In the genomic region with DNA sequence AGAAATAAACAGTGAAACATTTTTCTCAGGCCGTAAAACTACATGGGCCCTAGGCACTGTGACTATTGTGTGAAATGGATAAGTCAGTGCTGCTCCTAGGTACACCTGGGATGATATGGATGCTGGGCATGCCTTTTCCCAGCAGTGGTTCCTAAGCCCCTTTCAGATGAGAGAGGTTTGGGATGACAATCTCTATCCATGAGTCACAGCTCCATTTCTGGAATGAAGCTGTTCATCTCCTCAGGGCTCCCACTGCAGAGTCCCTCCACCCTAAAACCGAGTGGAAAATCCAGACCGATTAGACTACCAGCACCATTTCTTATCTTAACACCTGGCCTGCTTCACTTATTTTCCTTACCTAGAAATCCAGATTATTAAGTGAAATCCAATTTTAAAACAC, we compare ENCODE assay signal across 23 cellular contexts. TPM values are rescaled to one million over a fixed set of nuclear protein-coding genes. Genes with fewer than 3 reads are reported as not detected.
"Had no signal": no experiment of that assay in that cellular context is flagged by ENCODE, and none has a peak within 500 bp of the region (broad histone marks: within the 10 kb centered on the region; RNA-seq: fewer than 3 reads in every experiment).

No MANE protein-coding gene starts in this region.

- H3K4me3 ChIP-seq: colonic mucosa, hepatocyte, psoas muscle, right lobe of liver, spleen, tibial artery, upper lobe of right lung had no signal

- H3K36me3 ChIP-seq: colonic mucosa, neutrophil, right lobe of liver, spleen, tibial artery, upper lobe of right lung had no signal

- H3K9me3 ChIP-seq: colonic mucosa, neutrophil, psoas muscle, right lobe of liver, tibial artery, upper lobe of right lung had no signal

- H2AFZ ChIP-seq: hepatocyte had no signal

- ATAC-seq: foreskin keratinocyte; naive thymus-derived CD8-positive, alpha-beta T cell; psoas muscle; right lobe of liver; stimulated activated memory B cell treated with anti-CD40 and anti-IgM and Interleukin-4, amounts not matched to agents 10 μg/mL and 1 μg/mL and 100 μg/mL, for 72 hours; upper lobe of right lung had no signal

- H3K27ac ChIP-seq: colonic mucosa, foreskin keratinocyte, hepatocyte, neutrophil, psoas muscle, right lobe of liver, spleen, tibial artery, upper lobe of right lung had no signal

- H3K4me2 ChIP-seq: hepatocyte had no signal

- H3K79me2 ChIP-seq: hepatocyte had no signal

- DNase-seq: colonic mucosa; dermis blood vessel endothelial cell; erythroblast; foreskin keratinocyte; naive thymus-derived CD8-positive, alpha-beta T cell; psoas muscle; retina; right lobe of liver; spleen; stimulated activated CD4-positive, alpha-beta T cell treated with anti-CD3 and anti-CD28 coated beads, Interleukin-15, amount 100 ng/mL, for 24 hours; stimulated activated CD4-positive, alpha-beta T cell treated with anti-CD3 and anti-CD28 coated beads, Interleukin-1b, Interleukin-23, amount 100 ng/mL, for 48 hours; stimulated activated CD4-positive, alpha-beta T cell treated with anti-CD3 and anti-CD28 coated beads, Interleukin-4, amount 100 ng/mL, for 24 hours; tibial artery; upper lobe of right lung had no signal

- H3K4me1 ChIP-seq: colonic mucosa, foreskin keratinocyte, upper lobe of right lung had no signal

RNA-seq across cellular contexts. Expression of a gene that starts 6.0 kb away (rescaled TPM):
- total RNA-seq: foreskin keratinocyte; lung microvascular endothelial cell; mesenteric fat pad; mononuclear cell; naive thymus-derived CD8-positive, alpha-beta T cell; spleen; temporal lobe; upper lobe of right lung had no signal
- polyA plus RNA-seq: foreskin keratinocyte; hepatocyte; liver; naive thymus-derived CD8-positive, alpha-beta T cell; neural cell; spleen had no signal
